ENCODE assay signal across 1 cellular context in the genomic region with DNA sequence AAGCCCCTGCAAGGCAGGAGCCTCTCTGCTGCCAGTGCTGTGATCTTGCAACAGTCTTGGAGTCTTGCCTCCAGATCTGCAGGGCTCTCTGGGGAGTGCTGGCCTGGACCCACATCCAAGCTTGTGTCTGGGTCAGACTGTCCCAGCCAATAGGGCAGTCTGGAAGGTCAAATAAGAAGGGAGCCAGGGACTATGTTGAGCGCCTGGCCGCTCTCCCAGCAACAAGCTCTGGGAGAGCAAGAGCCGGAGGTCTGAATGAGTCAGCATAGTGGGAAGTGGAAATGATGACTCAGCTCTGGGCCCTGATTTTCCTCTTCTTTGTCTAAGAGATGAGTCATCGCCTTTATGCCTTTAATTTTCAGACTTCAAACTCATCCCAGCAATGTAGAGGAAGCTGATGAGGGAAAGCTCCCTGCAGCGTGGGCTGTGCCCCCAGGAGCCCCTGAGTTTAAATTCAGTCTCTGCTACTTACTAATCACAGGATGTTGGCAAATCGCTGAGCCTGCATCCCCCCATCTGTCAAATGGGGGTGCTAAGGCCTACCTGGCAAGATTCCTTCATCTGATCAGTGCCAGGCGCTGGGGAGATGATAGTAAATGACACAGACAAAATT.
A peak's percentile ranks its signal among the peaks of the same experiment; 100 is the strongest.
TF ChIP-seq lines count a peak whose summit lies in the region.

No MANE protein-coding gene starts in this region.

TF ChIP-seq in HepG2, 621 proteins besides CTCF, POLR2A, EP300 and RAD21 (continued from another document and continues in another):
- TF ChIP-seq KLF11 (CRISPR knock-in tag; IDR thresholded peaks at IDR 0.05) (no peak), SRSF4 (IDR thresholded peaks at IDR 0.05; ENCODE audit: low read depth, low read length, poor library complexity, severe bottlenecking) (no peak), NFE2L2 (IDR thresholded peaks at IDR 0.05; ENCODE audit: low read length) (peak; percentile 99), ZNF619 (CRISPR knock-in tag; IDR thresholded peaks at IDR 0.05) (no peak), ZSCAN29 (CRISPR knock-in tag; conservative IDR thresholded peaks at IDR 0.05) (0 out of 2 replicates have a peak, but pooled peaks have one; percentile 32), ZNF274 (CRISPR knock-in tag; IDR thresholded peaks at IDR 0.05) (peak; percentile 56; the same call in 1 of the 2 replicates), SP4 (CRISPR knock-in tag; IDR thresholded peaks at IDR 0.05) (no peak), CEBPG (CRISPR knock-in tag; IDR thresholded peaks at IDR 0.05) (0 out of 2 replicates have a peak, but pooled peaks have one; percentile 13), MAFG (CRISPR knock-in tag; IDR thresholded peaks at IDR 0.05) (peak; percentile 99), POLR2G (IDR thresholded peaks at IDR 0.05; ENCODE audit: low read depth, low read length) (no peak), ZBTB38 (CRISPR knock-in tag; IDR thresholded peaks at IDR 0.05) (peak; percentile 66; the same call in 1 of the 2 replicates), PPARG (CRISPR knock-in tag; conservative IDR thresholded peaks at IDR 0.05) (no peak), ZNF143 (CRISPR knock-in tag; IDR thresholded peaks at IDR 0.05) (no peak; the same call in 1 of the 2 replicates), PAX8 (CRISPR knock-in tag; IDR thresholded peaks at IDR 0.05; ENCODE audit: borderline replicate concordance) (no peak), ZNF343 (CRISPR knock-in tag; IDR thresholded peaks at IDR 0.05) (0 out of 2 replicates have a peak, but pooled peaks have one; percentile 21)
- TF ChIP-seq, protein P1, sequence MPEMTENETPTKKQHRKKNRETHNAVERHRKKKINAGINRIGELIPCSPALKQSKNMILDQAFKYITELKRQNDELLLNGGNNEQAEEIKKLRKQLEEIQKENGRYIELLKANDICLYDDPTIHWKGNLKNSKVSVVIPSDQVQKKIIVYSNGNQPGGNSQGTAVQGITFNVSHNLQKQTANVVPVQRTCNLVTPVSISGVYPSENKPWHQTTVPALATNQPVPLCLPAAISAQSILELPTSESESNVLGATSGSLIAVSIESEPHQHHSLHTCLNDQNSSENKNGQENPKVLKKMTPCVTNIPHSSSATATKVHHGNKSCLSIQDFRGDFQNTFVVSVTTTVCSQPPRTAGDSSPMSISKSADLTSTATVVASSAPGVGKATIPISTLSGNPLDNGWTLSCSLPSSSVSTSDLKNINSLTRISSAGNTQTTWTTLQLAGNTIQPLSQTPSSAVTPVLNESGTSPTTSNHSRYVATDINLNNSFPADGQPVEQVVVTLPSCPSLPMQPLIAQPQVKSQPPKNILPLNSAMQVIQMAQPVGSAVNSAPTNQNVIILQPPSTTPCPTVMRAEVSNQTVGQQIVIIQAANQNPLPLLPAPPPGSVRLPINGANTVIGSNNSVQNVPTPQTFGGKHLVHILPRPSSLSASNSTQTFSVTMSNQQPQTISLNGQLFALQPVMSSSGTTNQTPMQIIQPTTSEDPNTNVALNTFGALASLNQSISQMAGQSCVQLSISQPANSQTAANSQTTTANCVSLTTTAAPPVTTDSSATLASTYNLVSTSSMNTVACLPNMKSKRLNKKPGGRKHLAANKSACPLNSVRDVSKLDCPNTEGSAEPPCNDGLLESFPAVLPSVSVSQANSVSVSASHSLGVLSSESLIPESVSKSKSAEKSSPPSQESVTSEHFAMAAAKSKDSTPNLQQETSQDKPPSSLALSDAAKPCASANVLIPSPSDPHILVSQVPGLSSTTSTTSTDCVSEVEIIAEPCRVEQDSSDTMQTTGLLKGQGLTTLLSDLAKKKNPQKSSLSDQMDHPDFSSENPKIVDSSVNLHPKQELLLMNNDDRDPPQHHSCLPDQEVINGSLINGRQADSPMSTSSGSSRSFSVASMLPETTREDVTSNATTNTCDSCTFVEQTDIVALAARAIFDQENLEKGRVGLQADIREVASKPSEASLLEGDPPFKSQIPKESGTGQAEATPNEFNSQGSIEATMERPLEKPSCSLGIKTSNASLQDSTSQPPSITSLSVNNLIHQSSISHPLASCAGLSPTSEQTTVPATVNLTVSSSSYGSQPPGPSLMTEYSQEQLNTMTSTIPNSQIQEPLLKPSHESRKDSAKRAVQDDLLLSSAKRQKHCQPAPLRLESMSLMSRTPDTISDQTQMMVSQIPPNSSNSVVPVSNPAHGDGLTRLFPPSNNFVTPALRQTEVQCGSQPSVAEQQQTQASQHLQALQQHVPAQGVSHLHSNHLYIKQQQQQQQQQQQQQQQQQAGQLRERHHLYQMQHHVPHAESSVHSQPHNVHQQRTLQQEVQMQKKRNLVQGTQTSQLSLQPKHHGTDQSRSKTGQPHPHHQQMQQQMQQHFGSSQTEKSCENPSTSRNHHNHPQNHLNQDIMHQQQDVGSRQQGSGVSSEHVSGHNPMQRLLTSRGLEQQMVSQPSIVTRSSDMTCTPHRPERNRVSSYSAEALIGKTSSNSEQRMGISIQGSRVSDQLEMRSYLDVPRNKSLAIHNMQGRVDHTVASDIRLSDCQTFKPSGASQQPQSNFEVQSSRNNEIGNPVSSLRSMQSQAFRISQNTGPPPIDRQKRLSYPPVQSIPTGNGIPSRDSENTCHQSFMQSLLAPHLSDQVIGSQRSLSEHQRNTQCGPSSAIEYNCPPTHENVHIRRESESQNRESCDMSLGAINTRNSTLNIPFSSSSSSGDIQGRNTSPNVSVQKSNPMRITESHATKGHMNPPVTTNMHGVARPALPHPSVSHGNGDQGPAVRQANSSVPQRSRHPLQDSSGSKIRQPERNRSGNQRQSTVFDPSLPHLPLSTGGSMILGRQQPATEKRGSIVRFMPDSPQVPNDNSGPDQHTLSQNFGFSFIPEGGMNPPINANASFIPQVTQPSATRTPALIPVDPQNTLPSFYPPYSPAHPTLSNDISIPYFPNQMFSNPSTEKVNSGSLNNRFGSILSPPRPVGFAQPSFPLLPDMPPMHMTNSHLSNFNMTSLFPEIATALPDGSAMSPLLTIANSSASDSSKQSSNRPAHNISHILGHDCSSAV (CRISPR knock-in tag; IDR thresholded peaks at IDR 0.05; ENCODE audit: borderline replicate concordance): no peak
- TF ChIP-seq, protein P2, sequence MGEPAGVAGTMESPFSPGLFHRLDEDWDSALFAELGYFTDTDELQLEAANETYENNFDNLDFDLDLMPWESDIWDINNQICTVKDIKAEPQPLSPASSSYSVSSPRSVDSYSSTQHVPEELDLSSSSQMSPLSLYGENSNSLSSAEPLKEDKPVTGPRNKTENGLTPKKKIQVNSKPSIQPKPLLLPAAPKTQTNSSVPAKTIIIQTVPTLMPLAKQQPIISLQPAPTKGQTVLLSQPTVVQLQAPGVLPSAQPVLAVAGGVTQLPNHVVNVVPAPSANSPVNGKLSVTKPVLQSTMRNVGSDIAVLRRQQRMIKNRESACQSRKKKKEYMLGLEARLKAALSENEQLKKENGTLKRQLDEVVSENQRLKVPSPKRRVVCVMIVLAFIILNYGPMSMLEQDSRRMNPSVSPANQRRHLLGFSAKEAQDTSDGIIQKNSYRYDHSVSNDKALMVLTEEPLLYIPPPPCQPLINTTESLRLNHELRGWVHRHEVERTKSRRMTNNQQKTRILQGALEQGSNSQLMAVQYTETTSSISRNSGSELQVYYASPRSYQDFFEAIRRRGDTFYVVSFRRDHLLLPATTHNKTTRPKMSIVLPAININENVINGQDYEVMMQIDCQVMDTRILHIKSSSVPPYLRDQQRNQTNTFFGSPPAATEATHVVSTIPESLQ (CRISPR knock-in tag; conservative IDR thresholded peaks at IDR 0.05): no peak
- TF ChIP-seq, protein P3, sequence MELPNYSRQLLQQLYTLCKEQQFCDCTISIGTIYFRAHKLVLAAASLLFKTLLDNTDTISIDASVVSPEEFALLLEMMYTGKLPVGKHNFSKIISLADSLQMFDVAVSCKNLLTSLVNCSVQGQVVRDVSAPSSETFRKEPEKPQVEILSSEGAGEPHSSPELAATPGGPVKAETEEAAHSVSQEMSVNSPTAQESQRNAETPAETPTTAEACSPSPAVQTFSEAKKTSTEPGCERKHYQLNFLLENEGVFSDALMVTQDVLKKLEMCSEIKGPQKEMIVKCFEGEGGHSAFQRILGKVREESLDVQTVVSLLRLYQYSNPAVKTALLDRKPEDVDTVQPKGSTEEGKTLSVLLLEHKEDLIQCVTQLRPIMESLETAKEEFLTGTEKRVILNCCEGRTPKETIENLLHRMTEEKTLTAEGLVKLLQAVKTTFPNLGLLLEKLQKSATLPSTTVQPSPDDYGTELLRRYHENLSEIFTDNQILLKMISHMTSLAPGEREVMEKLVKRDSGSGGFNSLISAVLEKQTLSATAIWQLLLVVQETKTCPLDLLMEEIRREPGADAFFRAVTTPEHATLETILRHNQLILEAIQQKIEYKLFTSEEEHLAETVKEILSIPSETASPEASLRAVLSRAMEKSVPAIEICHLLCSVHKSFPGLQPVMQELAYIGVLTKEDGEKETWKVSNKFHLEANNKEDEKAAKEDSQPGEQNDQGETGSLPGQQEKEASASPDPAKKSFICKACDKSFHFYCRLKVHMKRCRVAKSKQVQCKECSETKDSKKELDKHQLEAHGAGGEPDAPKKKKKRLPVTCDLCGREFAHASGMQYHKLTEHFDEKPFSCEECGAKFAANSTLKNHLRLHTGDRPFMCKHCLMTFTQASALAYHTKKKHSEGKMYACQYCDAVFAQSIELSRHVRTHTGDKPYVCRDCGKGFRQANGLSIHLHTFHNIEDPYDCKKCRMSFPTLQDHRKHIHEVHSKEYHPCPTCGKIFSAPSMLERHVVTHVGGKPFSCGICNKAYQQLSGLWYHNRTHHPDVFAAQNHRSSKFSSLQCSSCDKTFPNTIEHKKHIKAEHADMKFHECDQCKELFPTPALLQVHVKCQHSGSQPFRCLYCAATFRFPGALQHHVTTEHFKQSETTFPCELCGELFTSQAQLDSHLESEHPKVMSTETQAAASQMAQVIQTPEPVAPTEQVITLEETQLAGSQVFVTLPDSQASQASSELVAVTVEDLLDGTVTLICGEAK (IDR thresholded peaks at IDR 0.05): no peak
- TF ChIP-seq, protein P3 (CRISPR knock-in tag; IDR thresholded peaks at IDR 0.05): no peak
- TF ChIP-seq, protein P4, sequence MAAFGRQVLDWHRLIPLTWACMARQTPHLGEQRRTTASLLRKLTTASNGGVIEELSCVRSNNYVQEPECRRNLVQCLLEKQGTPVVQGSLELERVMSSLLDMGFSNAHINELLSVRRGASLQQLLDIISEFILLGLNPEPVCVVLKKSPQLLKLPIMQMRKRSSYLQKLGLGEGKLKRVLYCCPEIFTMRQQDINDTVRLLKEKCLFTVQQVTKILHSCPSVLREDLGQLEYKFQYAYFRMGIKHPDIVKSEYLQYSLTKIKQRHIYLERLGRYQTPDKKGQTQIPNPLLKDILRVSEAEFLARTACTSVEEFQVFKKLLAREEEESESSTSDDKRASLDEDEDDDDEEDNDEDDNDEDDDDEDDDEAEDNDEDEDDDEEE (CRISPR knock-in tag; IDR thresholded peaks at IDR 0.05): 0 out of 2 replicates have a peak, but pooled peaks have one; percentile 28
- TF ChIP-seq, protein P5, sequence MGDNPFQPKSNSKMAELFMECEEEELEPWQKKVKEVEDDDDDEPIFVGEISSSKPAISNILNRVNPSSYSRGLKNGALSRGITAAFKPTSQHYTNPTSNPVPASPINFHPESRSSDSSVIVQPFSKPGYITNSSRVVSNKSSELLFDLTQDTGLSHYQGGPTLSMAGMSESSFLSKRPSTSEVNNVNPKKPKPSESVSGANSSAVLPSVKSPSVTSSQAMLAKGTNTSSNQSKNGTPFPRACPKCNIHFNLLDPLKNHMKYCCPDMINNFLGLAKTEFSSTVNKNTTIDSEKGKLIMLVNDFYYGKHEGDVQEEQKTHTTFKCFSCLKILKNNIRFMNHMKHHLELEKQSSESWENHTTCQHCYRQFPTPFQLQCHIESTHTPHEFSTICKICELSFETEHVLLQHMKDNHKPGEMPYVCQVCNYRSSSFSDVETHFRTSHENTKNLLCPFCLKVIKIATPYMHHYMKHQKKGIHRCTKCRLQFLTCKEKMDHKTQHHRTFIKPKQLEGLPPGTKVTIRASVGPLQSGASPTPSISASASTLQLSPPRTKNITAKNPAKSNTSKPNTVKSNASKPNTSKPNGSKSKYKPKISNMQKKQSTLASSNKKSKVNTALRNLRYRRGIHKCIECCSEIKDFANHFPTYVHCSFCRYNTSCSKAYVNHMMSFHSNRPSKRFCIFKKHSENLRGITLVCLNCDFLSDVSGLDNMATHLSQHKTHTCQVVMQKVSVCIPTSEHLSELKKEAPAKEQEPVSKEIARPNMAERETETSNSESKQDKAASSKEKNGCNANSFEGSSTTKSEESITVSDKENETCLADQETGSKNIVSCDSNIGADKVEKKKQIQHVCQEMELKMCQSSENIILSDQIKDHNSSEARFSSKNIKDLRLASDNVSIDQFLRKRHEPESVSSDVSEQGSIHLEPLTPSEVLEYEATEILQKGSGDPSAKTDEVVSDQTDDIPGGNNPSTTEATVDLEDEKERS (CRISPR knock-in tag; IDR thresholded peaks at IDR 0.05): no peak
- TF ChIP-seq, protein P6, sequence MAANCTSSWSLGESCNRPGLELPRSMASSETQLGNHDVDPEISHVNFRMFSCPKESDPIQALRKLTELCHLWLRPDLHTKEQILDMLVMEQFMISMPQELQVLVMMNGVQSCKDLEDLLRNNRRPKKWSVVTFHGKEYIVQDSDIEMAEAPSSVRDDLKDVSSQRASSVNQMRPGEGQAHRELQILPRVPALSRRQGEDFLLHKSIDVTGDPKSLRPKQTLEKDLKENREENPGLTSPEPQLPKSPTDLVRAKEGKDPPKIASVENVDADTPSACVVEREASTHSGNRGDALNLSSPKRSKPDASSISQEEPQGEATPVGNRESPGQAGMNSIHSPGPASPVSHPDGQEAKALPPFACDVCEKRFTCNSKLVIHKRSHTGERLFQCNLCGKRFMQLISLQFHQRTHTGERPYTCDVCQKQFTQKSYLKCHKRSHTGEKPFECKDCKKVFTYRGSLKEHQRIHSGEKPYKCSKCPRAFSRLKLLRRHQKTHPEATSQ (CRISPR knock-in tag; IDR thresholded peaks at IDR 0.05; ENCODE audit: borderline replicate concordance): no peak
